ENCODE assay signal across 23 cellular contexts in genomic region chr3:89845053-89845452, GRCh38.
DNase-seq lines count a peak whose midpoint lies in the region; ATAC-seq and TF ChIP-seq lines count a peak whose summit lies in the region.
"Had no signal": no experiment of that assay in that cellular context is flagged by ENCODE, and none has a peak within 500 bp of the region (broad histone marks: within the 10 kb centered on the region; RNA-seq: fewer than 3 reads in every experiment).

No MANE protein-coding gene starts in this region.

- H3K27ac ChIP-seq in SK-N-MC (no peak overlapping the region), lower lobe of right lung (no peak overlapping the region)
- H3K27ac ChIP-seq: 22Rv1, A549, BLaER1 had no signal

- intact Hi-C loops in lower lobe of right lung (cut with DNase I): no loop called here

- no peak for TF ChIP-seq CTCF in lower lobe of right lung (IDR thresholded peaks at IDR 0.05)

- no peaks in the 10 kb centered on the region for H3K4me1 ChIP-seq in lower lobe of right lung
- H3K4me1 ChIP-seq: A549, BE2C, BLaER1 had no signal

- H3K4me3 ChIP-seq in SK-N-MC: peak overlapping the region; percentile 41; the same call in 1 of the 2 replicates
- H3K4me3 ChIP-seq in lower lobe of right lung: no peak overlapping the region
- H3K4me3 ChIP-seq: A549, BLaER1, GM12878 had no signal

- DNase-seq in NCI-H748 treated with DMSO at 0.1 percent for 48 hours (lab: John Stamatoyannopoulos, UW): peak; percentile 35
- DNase-seq in NCI-H748 (lab: John Stamatoyannopoulos, UW; ENCODE audit: unreplicated experiment): no peak
- DNase-seq in SK-N-MC (ENCODE audit: low read depth, low spot score): peak; percentile 78
- DNase-seq in lower lobe of right lung: no peak
- DNase-seq: ACHN; BE2C; C1 segment of cervical spinal cord; CD4-positive, alpha-beta memory T cell; CD4-positive, CD25-positive, alpha-beta regulatory T cell; CD8-positive, alpha-beta memory T cell; COR-L47; DMS 273 treated with DMSO at 0.1 percent for 48 hours; DMS153; DMS53; DMS79; DND-41; EL; GDM1 had no signal

- no peaks in the 10 kb centered on the region for H3K27me3 ChIP-seq in lower lobe of right lung (ENCODE audit: low read depth)
- H3K27me3 ChIP-seq: BE2C, BLaER1 had no signal

- ATAC-seq in lower lobe of right lung: no peak
- no peak for ATAC-seq in GM21619 (IDR thresholded peaks at IDR 0.05; ENCODE audit: unreplicated experiment)
- ATAC-seq: A549, GM12878 had no signal

- no peaks in the 10 kb centered on the region; the same call in 1 of the 2 replicates for H3K9me3 ChIP-seq in SK-N-MC (ENCODE audit: low read depth, low read length)
- no peaks in the 10 kb centered on the region for H3K9me3 ChIP-seq in lower lobe of right lung
- H3K9me3 ChIP-seq: A549, BE2C, BLaER1 had no signal

- H3K9ac ChIP-seq in SK-N-MC (ENCODE audit: insufficient read length): no peak overlapping the region
- H3K9ac ChIP-seq: BLaER1 had no signal

- H3K36me3 ChIP-seq in SK-N-MC (ENCODE audit: insufficient read depth, low read length): no peaks in the 10 kb centered on the region
- H3K36me3 ChIP-seq in lower lobe of right lung: no peaks in the 10 kb centered on the region
- H3K36me3 ChIP-seq: BE2C, BLaER1 had no signal

Comparison
In these comparisons a context has a peak if more than half of its experiments do, and no peak if none do; other contexts are left out.
1. DNase-seq: peak in NCI-H748 treated with DMSO at 0.1 percent for 48 hours (single experiment) and SK-N-MC (single experiment); none in NCI-H748 (single experiment) and lower lobe of right lung (single experiment).